ENCODE assay signal across 3 cellular contexts in the genomic region with DNA sequence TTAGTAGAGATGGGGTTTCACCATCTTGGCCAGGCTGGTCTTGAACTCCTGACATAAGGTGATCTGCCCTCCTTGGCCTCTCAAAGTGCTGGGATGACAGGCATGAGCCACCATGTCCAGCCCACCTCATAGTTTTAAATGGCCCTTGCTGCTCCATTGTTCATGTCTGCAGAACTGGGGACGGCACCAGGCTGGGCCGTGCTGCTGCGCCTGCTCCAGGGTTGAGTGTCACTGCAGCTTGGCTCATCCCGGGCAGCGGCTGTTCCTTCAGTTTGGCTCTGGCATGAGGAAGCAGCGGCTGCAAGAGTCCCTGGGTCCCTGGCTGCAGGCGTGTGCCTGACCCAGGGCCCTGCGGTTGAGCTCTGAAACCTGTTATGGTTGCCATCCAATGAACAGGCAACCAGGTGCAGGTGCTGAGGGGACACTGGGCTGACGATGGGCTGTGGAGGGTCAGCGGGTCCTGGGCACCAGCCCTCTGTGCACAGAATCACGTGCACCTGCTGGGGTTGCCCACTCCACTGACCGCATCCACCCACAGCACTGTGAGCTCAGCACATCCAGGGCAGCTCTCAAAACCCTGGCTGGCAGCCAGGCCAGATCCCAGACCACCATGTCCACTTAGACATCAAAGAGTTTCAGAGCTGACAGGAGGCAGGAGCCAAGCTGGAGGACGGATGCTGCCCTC.
TF ChIP-seq lines count a peak whose summit lies in the region.

No MANE protein-coding gene starts in this region.

TF ChIP-seq in SK-N-SH, 30 proteins besides CTCF, POLR2A, EP300 and RAD21 (continued from another document):
- TF ChIP-seq MXI1 (IDR thresholded peaks at IDR 0.05; ENCODE audit: low read depth, low read length) (no peak), TCF12 (IDR thresholded peaks at IDR 0.05) (no peak), GATA2 (CRISPR knock-in tag; IDR thresholded peaks at IDR 0.05) (no peak), JUND (IDR thresholded peaks at IDR 0.05) (no peak), POLR2AphosphoS5 (IDR thresholded peaks at IDR 0.05; ENCODE audit: low read depth, low read length) (no peak), RXRA (IDR thresholded peaks at IDR 0.05; ENCODE audit: borderline replicate concordance, low read depth) (no peak)
- TF ChIP-seq, protein P1, sequence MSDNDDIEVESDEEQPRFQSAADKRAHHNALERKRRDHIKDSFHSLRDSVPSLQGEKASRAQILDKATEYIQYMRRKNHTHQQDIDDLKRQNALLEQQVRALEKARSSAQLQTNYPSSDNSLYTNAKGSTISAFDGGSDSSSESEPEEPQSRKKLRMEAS (IDR thresholded peaks at IDR 0.05; ENCODE audit: low read depth) = no peak
- TF ChIP-seq, protein P2, sequence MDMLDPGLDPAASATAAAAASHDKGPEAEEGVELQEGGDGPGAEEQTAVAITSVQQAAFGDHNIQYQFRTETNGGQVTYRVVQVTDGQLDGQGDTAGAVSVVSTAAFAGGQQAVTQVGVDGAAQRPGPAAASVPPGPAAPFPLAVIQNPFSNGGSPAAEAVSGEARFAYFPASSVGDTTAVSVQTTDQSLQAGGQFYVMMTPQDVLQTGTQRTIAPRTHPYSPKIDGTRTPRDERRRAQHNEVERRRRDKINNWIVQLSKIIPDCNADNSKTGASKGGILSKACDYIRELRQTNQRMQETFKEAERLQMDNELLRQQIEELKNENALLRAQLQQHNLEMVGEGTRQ (IDR thresholded peaks at IDR 0.05; ENCODE audit: borderline replicate concordance, low read depth, low read length) = no peak
- TF ChIP-seq, protein P3, sequence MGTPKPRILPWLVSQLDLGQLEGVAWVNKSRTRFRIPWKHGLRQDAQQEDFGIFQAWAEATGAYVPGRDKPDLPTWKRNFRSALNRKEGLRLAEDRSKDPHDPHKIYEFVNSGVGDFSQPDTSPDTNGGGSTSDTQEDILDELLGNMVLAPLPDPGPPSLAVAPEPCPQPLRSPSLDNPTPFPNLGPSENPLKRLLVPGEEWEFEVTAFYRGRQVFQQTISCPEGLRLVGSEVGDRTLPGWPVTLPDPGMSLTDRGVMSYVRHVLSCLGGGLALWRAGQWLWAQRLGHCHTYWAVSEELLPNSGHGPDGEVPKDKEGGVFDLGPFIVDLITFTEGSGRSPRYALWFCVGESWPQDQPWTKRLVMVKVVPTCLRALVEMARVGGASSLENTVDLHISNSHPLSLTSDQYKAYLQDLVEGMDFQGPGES (IDR thresholded peaks at IDR 0.05; ENCODE audit: low read depth, low read length) = no peak

TF ChIP-seq in SK-N-SH treated with all-trans-retinoic acid at 6 μM for 48 hours, 23 proteins besides CTCF, POLR2A, EP300 and RAD21:
- TF ChIP-seq, protein P4, sequence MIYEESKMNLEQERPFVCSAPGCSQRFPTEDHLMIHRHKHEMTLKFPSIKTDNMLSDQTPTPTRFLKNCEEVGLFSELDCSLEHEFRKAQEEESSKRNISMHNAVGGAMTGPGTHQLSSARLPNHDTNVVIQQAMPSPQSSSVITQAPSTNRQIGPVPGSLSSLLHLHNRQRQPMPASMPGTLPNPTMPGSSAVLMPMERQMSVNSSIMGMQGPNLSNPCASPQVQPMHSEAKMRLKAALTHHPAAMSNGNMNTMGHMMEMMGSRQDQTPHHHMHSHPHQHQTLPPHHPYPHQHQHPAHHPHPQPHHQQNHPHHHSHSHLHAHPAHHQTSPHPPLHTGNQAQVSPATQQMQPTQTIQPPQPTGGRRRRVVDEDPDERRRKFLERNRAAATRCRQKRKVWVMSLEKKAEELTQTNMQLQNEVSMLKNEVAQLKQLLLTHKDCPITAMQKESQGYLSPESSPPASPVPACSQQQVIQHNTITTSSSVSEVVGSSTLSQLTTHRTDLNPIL (CRISPR knock-in tag; IDR thresholded peaks at IDR 0.05; ENCODE audit: low read depth) = no peak
- TF ChIP-seq GLIS3 (CRISPR knock-in tag; IDR thresholded peaks at IDR 0.05) (no peak), ZNF70 (CRISPR knock-in tag; IDR thresholded peaks at IDR 0.05) (no peak)

TF ChIP-seq in HEK293T, 16 proteins besides CTCF, POLR2A, EP300 and RAD21 (continued from another document):
- TF ChIP-seq, protein P5, sequence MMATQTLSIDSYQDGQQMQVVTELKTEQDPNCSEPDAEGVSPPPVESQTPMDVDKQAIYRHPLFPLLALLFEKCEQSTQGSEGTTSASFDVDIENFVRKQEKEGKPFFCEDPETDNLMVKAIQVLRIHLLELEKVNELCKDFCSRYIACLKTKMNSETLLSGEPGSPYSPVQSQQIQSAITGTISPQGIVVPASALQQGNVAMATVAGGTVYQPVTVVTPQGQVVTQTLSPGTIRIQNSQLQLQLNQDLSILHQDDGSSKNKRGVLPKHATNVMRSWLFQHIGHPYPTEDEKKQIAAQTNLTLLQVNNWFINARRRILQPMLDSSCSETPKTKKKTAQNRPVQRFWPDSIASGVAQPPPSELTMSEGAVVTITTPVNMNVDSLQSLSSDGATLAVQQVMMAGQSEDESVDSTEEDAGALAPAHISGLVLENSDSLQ (IDR thresholded peaks at IDR 0.05) = no peak
- TF ChIP-seq FOXA1 (IDR thresholded peaks at IDR 0.05) = no peak
- TF ChIP-seq CTBP1 (IDR thresholded peaks at IDR 0.05; ENCODE audit: borderline replicate concordance) = no peak
